ENCODE assay signal across 9 cellular contexts in genomic region chr16:2857451-2858244, GRCh38. TPM values are rescaled to one million over a fixed set of nuclear protein-coding genes. Genes with fewer than 3 reads are reported as not detected.
DNase-seq lines count a peak whose midpoint lies in the region; ATAC-seq and TF ChIP-seq lines count a peak whose summit lies in the region.
"Had no signal": no experiment of that assay in that cellular context is flagged by ENCODE, and none has a peak within 500 bp of the region (broad histone marks: within the 10 kb centered on the region; RNA-seq: fewer than 3 reads in every experiment).

A gene with protein sequence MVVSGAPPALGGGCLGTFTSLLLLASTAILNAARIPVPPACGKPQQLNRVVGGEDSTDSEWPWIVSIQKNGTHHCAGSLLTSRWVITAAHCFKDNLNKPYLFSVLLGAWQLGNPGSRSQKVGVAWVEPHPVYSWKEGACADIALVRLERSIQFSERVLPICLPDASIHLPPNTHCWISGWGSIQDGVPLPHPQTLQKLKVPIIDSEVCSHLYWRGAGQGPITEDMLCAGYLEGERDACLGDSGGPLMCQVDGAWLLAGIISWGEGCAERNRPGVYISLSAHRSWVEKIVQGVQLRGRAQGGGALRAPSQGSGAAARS (minus strand): TSS chr16:2858170. CDS start chr16:2858104, 66 bp downstream.

- H3K4me1 Mint-ChIP-seq in CD8-positive, alpha-beta T cell (ENCODE audit: low read depth), result peaks cover 4% of the 10 kb centered on the region
- peaks cover 41% of the 10 kb centered on the region for H3K4me1 Mint-ChIP-seq in dendritic cell treated with granulocyte-macrophage colony-stimulating factor and Interleukin-4, amounts not matched to agents 40 ng/mL and 50 ng/mL, for 4 days (ENCODE audit: low read depth)
- peaks cover 3 to 18% (median 8%) of the 10 kb centered on the region in 4 donors for H3K4me1 Mint-ChIP-seq in naive thymus-derived CD8-positive, alpha-beta T cell

- TF ChIP-seq CTCF in CD8-positive, alpha-beta T cell (IDR thresholded peaks at IDR 0.05), result no peak
- TF ChIP-seq CTCF in right atrium auricular region (IDR thresholded peaks at IDR 0.05) (no peak), left ventricle myocardium inferior (IDR thresholded peaks at IDR 0.05; ENCODE audit: borderline replicate concordance) (no peak)

- no peaks in the 10 kb centered on the region for H3K36me3 Mint-ChIP-seq in CD8-positive, alpha-beta T cell
- no peaks in the 10 kb centered on the region for H3K36me3 Mint-ChIP-seq in dendritic cell treated with granulocyte-macrophage colony-stimulating factor and Interleukin-4, amounts not matched to agents 40 ng/mL and 50 ng/mL, for 4 days (ENCODE audit: low read depth)
- peaks cover 0 to 8% (median 6%) of the 10 kb centered on the region in 3 donors for H3K36me3 Mint-ChIP-seq in naive thymus-derived CD8-positive, alpha-beta T cell

- H3K4me3 ChIP-seq in CD8-positive, alpha-beta T cell (ENCODE audit: low read depth, low read length), result peak within 1 kb of the TSS; percentile 46
- no peak within 1 kb of the TSS for H3K4me3 ChIP-seq in right atrium auricular region
- H3K4me3 ChIP-seq in left ventricle myocardium inferior, result no peak within 1 kb of the TSS

- H3K27ac ChIP-seq in CD8-positive, alpha-beta T cell (ENCODE audit: low read depth, low read length), result no peak within 1 kb of the TSS
- H3K27ac ChIP-seq in right atrium auricular region (no peak within 1 kb of the TSS), left ventricle myocardium inferior (replicated peaks) (no peak within 1 kb of the TSS)

- ATAC-seq in CD8-positive, alpha-beta T cell, result peak; percentile 49
- ATAC-seq in naive thymus-derived CD8-positive, alpha-beta T cell, result peak; percentile 59 to 68

- H3K27me3 Mint-ChIP-seq in CD8-positive, alpha-beta T cell (ENCODE audit: low read depth), result peaks cover 15% of the 10 kb centered on the region
- peaks cover 59% of the 10 kb centered on the region for H3K27me3 Mint-ChIP-seq in dendritic cell treated with granulocyte-macrophage colony-stimulating factor and Interleukin-4, amounts not matched to agents 40 ng/mL and 50 ng/mL, for 4 days
- H3K27me3 Mint-ChIP-seq in naive thymus-derived CD8-positive, alpha-beta T cell, result peaks cover 6 to 27% (median 13%) of the 10 kb centered on the region in 5 donors

- H3K27ac Mint-ChIP-seq in CD8-positive, alpha-beta T cell, result peak within 1 kb of the TSS; percentile 37
- peak within 1 kb of the TSS; percentile 3 for H3K27ac Mint-ChIP-seq in dendritic cell treated with granulocyte-macrophage colony-stimulating factor and Interleukin-4, amounts not matched to agents 40 ng/mL and 50 ng/mL, for 4 days
- peak within 1 kb of the TSS in 5 of 10 donors; percentile 24 to 85 (median 63) for H3K27ac Mint-ChIP-seq in naive thymus-derived CD8-positive, alpha-beta T cell

- H3K4me1 ChIP-seq in CD8-positive, alpha-beta T cell (ENCODE audit: insufficient read depth, low read length), result peaks cover 18% of the 10 kb centered on the region
- H3K4me1 ChIP-seq in right atrium auricular region (peaks cover 0 to 9% of the 10 kb centered on the region in 2 donors), left ventricle myocardium inferior (no peaks in the 10 kb centered on the region)

- POLR2A ChIA-PET in CD8-positive, alpha-beta T cell (lab: Charles Lee), result no interaction called here
- POLR2A ChIA-PET in naive thymus-derived CD8-positive, alpha-beta T cell (lab: Charles Lee), result interaction anchor here (1.0 kb wide), 1 partner anchor 25 kb away, joined by 5 read pairs; the partner anchor contains the start of gene FLYWCH2

- H3K9me3 ChIP-seq in CD8-positive, alpha-beta T cell (ENCODE audit: low read length), result no peaks in the 10 kb centered on the region
- peaks cover 0 to 16% of the 10 kb centered on the region in 2 donors for H3K9me3 ChIP-seq in right atrium auricular region
- H3K9me3 ChIP-seq in left ventricle myocardium inferior (replicated peaks), result peaks cover 35% of the 10 kb centered on the region

- DNase-seq in CD8-positive, alpha-beta T cell, result no peak
- DNase-seq in M059J (ENCODE audit: low read depth), result peak; percentile 14
- DNase-seq in naive thymus-derived CD8-positive, alpha-beta T cell, result peak in 2 of 10 donors; percentile 19 to 23
- DNase-seq in right atrium auricular region (ENCODE audit: low spot score), result no peak
- DNase-seq in left ventricle myocardium inferior, result no peak
- DNase-seq in UCSD-AML1 (lab: John Stamatoyannopoulos, UW; ENCODE audit: unreplicated experiment), result no peak
- DNase-seq in activated CD4-positive, CD25-positive, alpha-beta regulatory T cell treated with anti-CD3 and anti-CD28 coated beads, Interleukin-2, amount 50 U/mL, for 72 hours, result no peak

- H3K36me3 ChIP-seq in CD8-positive, alpha-beta T cell (ENCODE audit: insufficient read depth, low read length), result no peaks in the 10 kb centered on the region
- H3K36me3 ChIP-seq in right atrium auricular region, result no peaks in the 10 kb centered on the region
- H3K36me3 ChIP-seq in left ventricle myocardium inferior, result no peaks in the 10 kb centered on the region

- H3K27me3 ChIP-seq in CD8-positive, alpha-beta T cell (ENCODE audit: insufficient read depth, low read length), result peaks cover 3% of the 10 kb centered on the region
- H3K27me3 ChIP-seq in right atrium auricular region (peaks cover 0 to 12% of the 10 kb centered on the region in 2 donors), left ventricle myocardium inferior (ENCODE audit: low read depth) (peaks cover 91% of the 10 kb centered on the region)

- intact Hi-C loops in CD8-positive, alpha-beta T cell (cut with DNase I, micrococcal nuclease), result no loop called here
- intact Hi-C loops in dendritic cell treated with granulocyte-macrophage colony-stimulating factor and Interleukin-4, amounts not matched to agents 40 ng/mL and 50 ng/mL, for 4 days (cut with micrococcal nuclease), result no loop called here
- intact Hi-C loops in left ventricle myocardium inferior (cut with micrococcal nuclease), result no loop called here

- CTCF ChIA-PET in CD8-positive, alpha-beta T cell (lab: Charles Lee), result no interaction called here

- peaks cover 12% of the 10 kb centered on the region for H3K9me3 Mint-ChIP-seq in CD8-positive, alpha-beta T cell
- H3K9me3 Mint-ChIP-seq in dendritic cell treated with granulocyte-macrophage colony-stimulating factor and Interleukin-4, amounts not matched to agents 40 ng/mL and 50 ng/mL, for 4 days, result peaks cover 24% of the 10 kb centered on the region
- peaks cover 2 to 13% (median 9%) of the 10 kb centered on the region in 9 donors for H3K9me3 Mint-ChIP-seq in naive thymus-derived CD8-positive, alpha-beta T cell

- H3K4me3 Mint-ChIP-seq in CD8-positive, alpha-beta T cell, result peak within 1 kb of the TSS; percentile 81
- peak within 1 kb of the TSS; percentile 72 for H3K4me3 Mint-ChIP-seq in dendritic cell treated with granulocyte-macrophage colony-stimulating factor and Interleukin-4, amounts not matched to agents 40 ng/mL and 50 ng/mL, for 4 days
- H3K4me3 Mint-ChIP-seq in naive thymus-derived CD8-positive, alpha-beta T cell, result peak within 1 kb of the TSS; percentile 64 to 92 (median 81)

RNA-seq across cellular contexts. Expression of the gene that starts here (rescaled TPM):
- total RNA-seq in CD8-positive, alpha-beta T cell, result 1 to 10 TPM; 2.1 to 2.4 TPM
- not detected in 2 replicates for total RNA-seq in M059J (2014; rRNA removed; shearing (Covaris generic))
- total RNA-seq in naive thymus-derived CD8-positive, alpha-beta T cell, result not detected
- polyA plus RNA-seq in naive thymus-derived CD8-positive, alpha-beta T cell, result not detected
- total RNA-seq in right atrium auricular region (not detected), left ventricle myocardium inferior (not detected)
- total RNA-seq: pulmonary artery endothelial cell had no signal

Comparison
In these comparisons a context has a peak if more than half of its experiments do, and no peak if none do; other contexts are left out.
1. Peak in DNase-seq in M059J; RNA of the gene not detected or under 1 TPM.
2. Peak in ATAC-seq in naive thymus-derived CD8-positive, alpha-beta T cell; RNA of the gene not detected or under 1 TPM.